Comparison of ENCODE assay signal across 15 cellular contexts in the genomic region with DNA sequence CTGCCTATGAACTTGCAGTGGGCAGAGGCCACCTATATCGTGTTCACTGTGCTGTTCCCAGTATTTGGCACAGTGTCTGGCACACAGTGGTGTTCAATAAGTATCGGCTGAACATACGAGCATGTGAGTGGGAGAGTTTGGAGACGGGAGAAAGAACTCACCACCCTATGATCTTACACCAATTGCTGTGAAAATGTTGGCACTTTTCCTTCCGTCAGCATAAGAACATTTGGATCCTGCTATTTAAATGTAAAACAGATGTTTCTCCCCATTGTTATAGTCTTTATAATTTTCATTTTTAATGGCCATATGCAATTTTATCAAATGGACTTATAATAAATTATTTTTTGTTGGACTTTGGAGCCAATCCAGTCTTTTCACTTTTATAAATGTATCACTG.
DNase-seq lines count a peak whose midpoint lies in the region; ATAC-seq and TF ChIP-seq lines count a peak whose summit lies in the region.
"Had no signal": no experiment of that assay in that cellular context is flagged by ENCODE, and none has a peak within 500 bp of the region (broad histone marks: within the 10 kb centered on the region; RNA-seq: fewer than 3 reads in every experiment).

No MANE protein-coding gene starts in this region.

- H3K18ac ChIP-seq in IMR-90 (ENCODE audit: low read depth, low read length), result peak overlapping the region; percentile 97

- no peak for TF ChIP-seq POLR2A in IMR-90 (IDR thresholded peaks at IDR 0.05; ENCODE audit: low read depth, low read length)

- no peaks in the 10 kb centered on the region for H4K20me1 ChIP-seq in IMR-90 (ENCODE audit: insufficient read depth, low read length)
- H4K20me1 ChIP-seq: BLaER1 had no signal

- DNase-seq in IMR-90 (no peak), fibroblast of mammary gland (ENCODE audit: low read depth) (peak; percentile 62), glutamatergic neuron (no peak), chondrocyte (ENCODE audit: low spot score) (no peak), HCEC 1CT (no peak), WERI-Rb-1 (no peak)
- DNase-seq: AML-193; Caco-2; CD8-positive, alpha-beta memory T cell; DND-41; GF-D8 had no signal

- H3K4me3 ChIP-seq in IMR-90 (ENCODE audit: insufficient read depth, low read depth, low read length) (no peak overlapping the region), fibroblast of mammary gland (ENCODE audit: control insufficient read depth, low read depth, low read length) (no peak overlapping the region), WERI-Rb-1 (ENCODE audit: low read depth, low read length) (no peak overlapping the region)
- H3K4me3 ChIP-seq: A549, BLaER1, K562 had no signal

- H2BK20ac ChIP-seq in IMR-90 (ENCODE audit: low read depth, low read length), result peak overlapping the region; percentile 94

- H3K9ac ChIP-seq in IMR-90 (ENCODE audit: low read depth, low read length), result no peak overlapping the region
- H3K9ac ChIP-seq: BLaER1 had no signal

- peak overlapping the region; percentile 70 for H3K23ac ChIP-seq in IMR-90 (ENCODE audit: low read depth, low read length)

- H4K91ac ChIP-seq in IMR-90 (ENCODE audit: insufficient read depth, low read depth, low read length), result peak overlapping the region; percentile 95

- H3K9me3 Mint-ChIP-seq in glutamatergic neuron (ENCODE audit: unreplicated experiment) (peaks cover 3% of the 10 kb centered on the region), chondrocyte (ENCODE audit: low read depth) (peaks cover 3% of the 10 kb centered on the region)
- H3K9me3 Mint-ChIP-seq: CD8-positive, alpha-beta memory T cell had no signal

- peak overlapping the region; percentile 99; the same call in 2 of the 3 replicates for H2BK15ac ChIP-seq in IMR-90 (ENCODE audit: low read depth, low read length)

- H4K5ac ChIP-seq in IMR-90 (ENCODE audit: low read depth, low read length), result peak overlapping the region; percentile 90

- no peaks in the 10 kb centered on the region for H3K9me3 ChIP-seq in IMR-90 (ENCODE audit: control insufficient read depth, insufficient read depth, low read length)
- no peaks in the 10 kb centered on the region for H3K9me3 ChIP-seq in WERI-Rb-1 (ENCODE audit: severe bottlenecking)
- H3K9me3 ChIP-seq: A549, BLaER1, Caco-2 had no signal

- no CpG with 5 or more reads among the region's 5 CpGs for WGBS in IMR-90 (ENCODE audit: extremely low coverage in 2 of 2, insufficient read length in 1 of 2), 2 experiments

- H2BK120ac ChIP-seq in IMR-90 (ENCODE audit: low read depth, low read length), result peak overlapping the region; percentile 88

- TF ChIP-seq CTCF in IMR-90 (conservative IDR thresholded peaks at IDR 0.05; ENCODE audit: low read depth, low read length), result no peak
- no peak for TF ChIP-seq CTCF in fibroblast of mammary gland (conservative IDR thresholded peaks at IDR 0.05; ENCODE audit: control insufficient read depth, insufficient read depth, low read depth, low read length)
- TF ChIP-seq CTCF in glutamatergic neuron (IDR thresholded peaks at IDR 0.05; ENCODE audit: partially characterized antibody, unreplicated experiment), result no peak
- no peak for TF ChIP-seq CTCF in chondrocyte (IDR thresholded peaks at IDR 0.05)
- TF ChIP-seq CTCF in WERI-Rb-1 (IDR thresholded peaks at IDR 0.05; ENCODE audit: low read depth, low read length), result no peak

- H3K36me3 Mint-ChIP-seq in glutamatergic neuron (ENCODE audit: unreplicated experiment) (no peaks in the 10 kb centered on the region), chondrocyte (ENCODE audit: low read depth) (no peaks in the 10 kb centered on the region)
- H3K36me3 Mint-ChIP-seq: CD8-positive, alpha-beta memory T cell had no signal

- peak overlapping the region; percentile 96 for H2AK5ac ChIP-seq in IMR-90 (ENCODE audit: low read depth, low read length)

- in situ Hi-C loops in IMR-90 (cut with MboI; ENCODE audit: low sequenced_read_pairs), result no loop called here

- H3K4ac ChIP-seq in IMR-90 (ENCODE audit: low read depth, low read length), result peak overlapping the region; percentile 94

- BruUV-seq in IMR-90 (replicated peaks; lab: Mats Ljungman, UMichigan), result no TSS peak

- H3K27me3 ChIP-seq in IMR-90 (ENCODE audit: control insufficient read depth, insufficient read depth, low read length) (no peaks in the 10 kb centered on the region), WERI-Rb-1 (ENCODE audit: insufficient read depth, low read depth, severe bottlenecking) (no peaks in the 10 kb centered on the region)
- H3K27me3 ChIP-seq: BLaER1 had no signal

- TF ChIP-seq RAD21 in IMR-90 (IDR thresholded peaks at IDR 0.05; ENCODE audit: low read length), result no peak

- H4K8ac ChIP-seq in IMR-90 (ENCODE audit: low read depth in 2 of 2, low read length in 2 of 2), result peak overlapping the region; percentile 38 to 83; a peak in 3 of 4 replicates

- no peak overlapping the region for H2AK9ac ChIP-seq in IMR-90 (replicated peaks; ENCODE audit: low read depth, low read length, poor library complexity)

- H3K4me1 Mint-ChIP-seq in glutamatergic neuron (ENCODE audit: low read depth, unreplicated experiment) (peaks cover 42% of the 10 kb centered on the region), chondrocyte (ENCODE audit: low read depth) (peaks cover 66% of the 10 kb centered on the region)
- H3K4me1 Mint-ChIP-seq: CD8-positive, alpha-beta memory T cell had no signal

- dilution Hi-C loops in IMR-90 (cut with HindIII; ENCODE audit: low sequenced_read_pairs, unreplicated experiment), result no loop called here

- CTCF ChIA-PET in IMR-90 (lab: Yijun Ruan, JAX), result no interaction called here

- intact Hi-C loops in IMR-90 (cut with micrococcal nuclease), result loop anchor here (5.0 to 10.0 kb wide), 2 partner anchors 102 to 195 kb away; no protein-coding TSS in a partner anchor

- peak overlapping the region; percentile 14 for H3K27ac Mint-ChIP-seq in glutamatergic neuron (ENCODE audit: unreplicated experiment)
- H3K27ac Mint-ChIP-seq in chondrocyte (ENCODE audit: unreplicated experiment), result no peak overlapping the region
- H3K27ac Mint-ChIP-seq: CD8-positive, alpha-beta memory T cell had no signal

- no peak overlapping the region for H3K56ac ChIP-seq in IMR-90 (ENCODE audit: extremely low read depth, insufficient read depth, low read length)

- H3K79me1 ChIP-seq in IMR-90 (ENCODE audit: low read depth in 1 of 2, low read length in 2 of 2), result peaks cover 0 to 9% of the 10 kb centered on the region in 2 experiments; a peak in 1 of 4 replicates

- H3K4me3 Mint-ChIP-seq in glutamatergic neuron (ENCODE audit: unreplicated experiment) (no peak overlapping the region), chondrocyte (ENCODE audit: unreplicated experiment) (no peak overlapping the region)
- H3K4me3 Mint-ChIP-seq: CD8-positive, alpha-beta memory T cell had no signal

- H3K4me2 ChIP-seq in IMR-90 (ENCODE audit: low read depth, low read length), result no peak overlapping the region
- H3K4me2 ChIP-seq: A549, BLaER1 had no signal

- POLR2A ChIA-PET in IMR-90 (lab: Charles Lee; ENCODE audit: unreplicated experiment), result no interaction called here

- peaks cover 15% of the 10 kb centered on the region for H3K4me1 ChIP-seq in IMR-90 (ENCODE audit: control insufficient read depth, insufficient read depth, low read length)
- H3K4me1 ChIP-seq: A549, BLaER1, Caco-2 had no signal

- no peaks in the 10 kb centered on the region for H3K27me3 Mint-ChIP-seq in glutamatergic neuron (ENCODE audit: unreplicated experiment)
- H3K27me3 Mint-ChIP-seq in chondrocyte (ENCODE audit: low read depth), result no peaks in the 10 kb centered on the region

- H3K36me3 ChIP-seq in IMR-90 (ENCODE audit: control insufficient read depth, insufficient read depth, low read length), result no peaks in the 10 kb centered on the region
- H3K36me3 ChIP-seq in WERI-Rb-1, result no peaks in the 10 kb centered on the region
- H3K36me3 ChIP-seq: BLaER1 had no signal

- no peak overlapping the region for H3K27ac ChIP-seq in IMR-90 (ENCODE audit: insufficient read depth, low read length)
- no peak overlapping the region for H3K27ac ChIP-seq in WERI-Rb-1
- H3K27ac ChIP-seq: A549, BLaER1, HL-60 had no signal

- ATAC-seq in IMR-90 (ENCODE audit: low read depth), result no peak
- ATAC-seq: A549, K562 had no signal

- H3K14ac ChIP-seq in IMR-90 (replicated peaks; ENCODE audit: low read depth, low read length), result peak overlapping the region; percentile 83

- peaks cover 15% of the 10 kb centered on the region for H3K9me1 ChIP-seq in IMR-90 (ENCODE audit: insufficient read depth, low read length)

- H2BK5ac ChIP-seq in IMR-90 (ENCODE audit: low read depth, low read length, poor library complexity, severe bottlenecking), result peak overlapping the region; percentile 80

- H2AFZ ChIP-seq in IMR-90 (replicated peaks; ENCODE audit: low read length, poor library complexity), result no peak overlapping the region

TF ChIP-seq in IMR-90, 13 proteins besides CTCF, POLR2A, EP300 and RAD21:
- TF ChIP-seq MXI1 (IDR thresholded peaks at IDR 0.05; ENCODE audit: borderline replicate concordance, low read depth, low read length) (no peak), CHD1 (IDR thresholded peaks at IDR 0.05; ENCODE audit: low read depth, low read length) (no peak), NFE2L2 (IDR thresholded peaks at IDR 0.05; ENCODE audit: low read depth, low read length) (no peak), MAFK (IDR thresholded peaks at IDR 0.05; ENCODE audit: low read depth, low read length) (no peak), BHLHE40 (IDR thresholded peaks at IDR 0.05; ENCODE audit: low read depth, low read length) (no peak)
- TF ChIP-seq, protein P1, sequence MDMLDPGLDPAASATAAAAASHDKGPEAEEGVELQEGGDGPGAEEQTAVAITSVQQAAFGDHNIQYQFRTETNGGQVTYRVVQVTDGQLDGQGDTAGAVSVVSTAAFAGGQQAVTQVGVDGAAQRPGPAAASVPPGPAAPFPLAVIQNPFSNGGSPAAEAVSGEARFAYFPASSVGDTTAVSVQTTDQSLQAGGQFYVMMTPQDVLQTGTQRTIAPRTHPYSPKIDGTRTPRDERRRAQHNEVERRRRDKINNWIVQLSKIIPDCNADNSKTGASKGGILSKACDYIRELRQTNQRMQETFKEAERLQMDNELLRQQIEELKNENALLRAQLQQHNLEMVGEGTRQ (IDR thresholded peaks at IDR 0.05; ENCODE audit: low read depth, low read length), result no peak
